9 cellular contexts compared by ENCODE assay signal in the genomic region with DNA sequence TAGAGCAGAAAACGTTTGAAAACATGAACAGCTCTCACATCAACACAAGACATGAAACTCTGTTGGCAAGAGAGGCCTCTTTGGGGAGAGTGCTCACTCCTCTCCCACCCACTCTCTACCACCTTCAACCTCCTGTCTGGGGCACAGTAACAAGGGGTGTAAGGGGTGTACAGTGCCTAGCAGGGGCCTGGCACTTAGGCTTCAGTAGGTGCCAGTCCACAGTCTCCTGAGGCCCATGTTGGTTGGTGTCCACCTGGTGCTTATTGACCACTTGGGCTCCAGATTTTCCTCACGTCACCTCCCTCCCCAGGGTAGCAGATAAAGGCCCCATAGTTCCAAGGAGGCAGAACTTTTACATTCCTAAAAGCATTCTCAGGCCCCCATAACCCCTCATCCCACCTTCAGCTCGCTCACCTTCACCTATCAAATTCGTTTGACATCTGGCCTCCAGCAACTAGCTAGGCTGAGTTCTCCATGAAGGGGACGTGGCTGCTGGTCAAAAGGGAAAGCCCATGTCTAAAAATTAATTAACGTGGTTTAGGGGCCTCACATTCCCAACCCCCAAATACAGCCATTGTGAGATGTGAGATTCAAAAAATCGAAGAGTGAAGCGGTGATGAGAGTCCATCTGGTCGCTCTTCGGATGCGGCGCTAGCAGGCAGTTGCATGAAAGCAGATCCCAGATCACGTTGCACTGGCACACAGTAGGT. TPM values are rescaled to one million over a fixed set of nuclear protein-coding genes. Genes with fewer than 3 reads are reported as not detected.
DNase-seq lines count a peak whose midpoint lies in the region; ATAC-seq and TF ChIP-seq lines count a peak whose summit lies in the region.
"Had no signal": no experiment of that assay in that cellular context is flagged by ENCODE, and none has a peak within 500 bp of the region (broad histone marks: within the 10 kb centered on the region; RNA-seq: fewer than 3 reads in every experiment).

No MANE protein-coding gene starts in this region.

- no peaks in the 10 kb centered on the region for H3F3A ChIP-seq in Loucy (ENCODE audit: low read depth)

- H3K27me3 Mint-ChIP-seq in natural killer cell treated with Interleukin-12 subunit alpha and Interleukin-12 subunit beta and Interleukin-15 and Interleukin-18, amount 100 ng/mL, for 72 hours = no peaks in the 10 kb centered on the region

- peak overlapping the region; percentile 96 to 99 for H3K27ac ChIP-seq in coronary artery

- H3K27me3 ChIP-seq in Loucy (ENCODE audit: insufficient read depth, low read length, poor library complexity, severe bottlenecking) = no peaks in the 10 kb centered on the region

- peaks cover 40 to 44% of the 10 kb centered on the region in 2 donors for H3K4me1 Mint-ChIP-seq in natural killer cell treated with Interleukin-12 subunit alpha and Interleukin-12 subunit beta and Interleukin-15 and Interleukin-18, amount 100 ng/mL, for 72 hours (ENCODE audit: low read depth in 2 of 2)

- ATAC-seq in natural killer cell treated with Interleukin-12 subunit alpha and Interleukin-12 subunit beta and Interleukin-15 and Interleukin-18, amount 100 ng/mL, for 72 hours = no peak

- peaks cover 36% of the 10 kb centered on the region for H4K20me1 ChIP-seq in Loucy (ENCODE audit: insufficient read depth, low read length, poor library complexity, severe bottlenecking)

- H3K4me2 ChIP-seq in Loucy (ENCODE audit: low read depth, low read length, poor library complexity, severe bottlenecking) = peak overlapping the region; percentile 92

- DNase-seq in AG10803 (ENCODE audit: low read depth) (no peak), coronary artery (ENCODE audit: low spot score) (no peak), NOMO-1 (lab: John Stamatoyannopoulos, UW; ENCODE audit: unreplicated experiment in 2 of 2) (no peak), RPMI8226 (no peak), NCI-H1417 treated with DMSO at 0.1 percent for 48 hours (lab: John Stamatoyannopoulos, UW) (no peak), foreskin melanocyte (no peak)
- DNase-seq in natural killer cell treated with Interleukin-12 subunit alpha and Interleukin-12 subunit beta and Interleukin-15 and Interleukin-18, amount 100 ng/mL, for 72 hours (ENCODE audit: low spot score) = no peak
- DNase-seq: cortex of kidney had no signal

- H3K9me3 Mint-ChIP-seq in natural killer cell treated with Interleukin-12 subunit alpha and Interleukin-12 subunit beta and Interleukin-15 and Interleukin-18, amount 100 ng/mL, for 72 hours = no peaks in the 10 kb centered on the region

- peak overlapping the region; percentile 96 for H3K4me3 ChIP-seq in AG10803 (ENCODE audit: low read length)
- H3K4me3 ChIP-seq in Loucy (ENCODE audit: low read length, poor library complexity, severe bottlenecking) = peak overlapping the region; percentile 97
- H3K4me3 ChIP-seq in coronary artery = peak overlapping the region; percentile 98

- peak overlapping the region; percentile 99 for H3K4me3 Mint-ChIP-seq in natural killer cell treated with Interleukin-12 subunit alpha and Interleukin-12 subunit beta and Interleukin-15 and Interleukin-18, amount 100 ng/mL, for 72 hours

- peaks cover 21% of the 10 kb centered on the region for H3K36me3 Mint-ChIP-seq in natural killer cell treated with Interleukin-12 subunit alpha and Interleukin-12 subunit beta and Interleukin-15 and Interleukin-18, amount 100 ng/mL, for 72 hours

- H3K9me3 ChIP-seq in Loucy (ENCODE audit: insufficient read depth, low read depth, low read length) = no peaks in the 10 kb centered on the region

- no peaks in the 10 kb centered on the region for H3K9me2 ChIP-seq in Loucy (replicated peaks; ENCODE audit: low read depth, low read length)

- H3K9ac ChIP-seq in Loucy (ENCODE audit: low read depth, low read length, poor library complexity, severe bottlenecking) = peak overlapping the region; percentile 96

- H3K79me2 ChIP-seq in Loucy (ENCODE audit: insufficient read depth, low read length) = peaks cover 43% of the 10 kb centered on the region

- H3K36me3 ChIP-seq in Loucy (ENCODE audit: insufficient read depth, low read length) = no peaks in the 10 kb centered on the region

- TF ChIP-seq CTCF in AG10803 (conservative IDR thresholded peaks at IDR 0.05; ENCODE audit: low read length) (no peak), Loucy (conservative IDR thresholded peaks at IDR 0.05; ENCODE audit: low read length) (no peak), coronary artery (IDR thresholded peaks at IDR 0.05) (no peak)

- peaks cover 26% of the 10 kb centered on the region for H3K4me1 ChIP-seq in Loucy (ENCODE audit: insufficient read depth, low read length, poor library complexity, severe bottlenecking)

- peak overlapping the region; percentile 97 to 98 for H3K27ac Mint-ChIP-seq in natural killer cell treated with Interleukin-12 subunit alpha and Interleukin-12 subunit beta and Interleukin-15 and Interleukin-18, amount 100 ng/mL, for 72 hours

- H2AFZ ChIP-seq in Loucy (ENCODE audit: low read length) = peak overlapping the region; percentile 92

RNA-seq across cellular contexts. Expression of a gene that starts 0.7 kb away (rescaled TPM):
- 100 to 1,000 TPM; 171 to 178 TPM for total RNA-seq in natural killer cell treated with Interleukin-12 subunit alpha and Interleukin-12 subunit beta and Interleukin-15 and Interleukin-18, amount 100 ng/mL, for 72 hours

RNA-seq across cellular contexts. Expression of a gene that starts 11.1 kb away (rescaled TPM):
- total RNA-seq in natural killer cell treated with Interleukin-12 subunit alpha and Interleukin-12 subunit beta and Interleukin-15 and Interleukin-18, amount 100 ng/mL, for 72 hours = 10 to 100 TPM; 15.9 to 21.0 TPM
